33 cellular contexts compared by ENCODE assay signal in genomic region chr9:90540734-90541133, GRCh38.
"Had no signal": no experiment of that assay in that cellular context is flagged by ENCODE, and none has a peak within 500 bp of the region (broad histone marks: within the 10 kb centered on the region; RNA-seq: fewer than 3 reads in every experiment).

No MANE protein-coding gene starts in this region.

- H3K36me3 ChIP-seq: adrenal gland, ascending aorta, brain microvascular endothelial cell, breast epithelium, cardiac muscle cell had no signal

- H3K9me3 ChIP-seq: adrenal gland, ascending aorta, body of pancreas, breast epithelium had no signal

- H3K27ac ChIP-seq: adrenal gland, ascending aorta, body of pancreas, brain microvascular endothelial cell, breast epithelium, cardiac muscle cell had no signal

- H3K4me1 ChIP-seq: ascending aorta, body of pancreas, breast epithelium had no signal

- H3K4me3 ChIP-seq: adrenal gland, ascending aorta, body of pancreas, breast epithelium, cardiac muscle cell had no signal

- FAIRE-seq: astrocyte, bronchial epithelial cell had no signal

- H3K27me3 ChIP-seq: adrenal gland, ascending aorta, body of pancreas, brain microvascular endothelial cell, breast epithelium, cardiac muscle cell had no signal

- DNase-seq: activated effector memory CD4-positive, alpha-beta T cell treated with anti-CD3 and anti-CD28 coated beads, Interleukin-2, amount 50 U/mL, for 16 hours; activated effector memory CD4-positive, alpha-beta T cell treated with Interleukin-2 at 50 U/mL for 16 hours; activated gamma-delta T cell; activated naive CD4-positive, alpha-beta T cell; activated naive CD4-positive, alpha-beta T cell treated with anti-CD3 and anti-CD28 coated beads for 36 hours; activated naive CD4-positive, alpha-beta T cell treated with anti-CD3 and anti-CD28 coated beads, Interleukin-2, amount 10 ng/mL, durations not matched to agents 7 days and 5 days; activated naive CD4-positive, alpha-beta T cell treated with anti-CD3 and anti-CD28 coated beads, Interleukin-2, amount 50 U/mL, for 16 hours; activated naive CD4-positive, alpha-beta T cell treated with Interleukin-2 at 50 U/mL for 16 hours; activated naive CD8-positive, alpha-beta T cell treated with anti-CD3 and anti-CD28 coated beads for 36 hours; activated naive CD8-positive, alpha-beta T cell treated with anti-CD3 and anti-CD28 coated beads, Interleukin-2, amount 10 ng/mL, durations not matched to agents 7 days and 5 days; activated naive CD8-positive, alpha-beta T cell treated with anti-CD3 and anti-CD28 coated beads, Interleukin-2, amount 50 U/mL, for 24 hours; activated T-cell treated with anti-CD3 and anti-CD28 coated beads, Interleukin-2, amount 50 U/mL, for 1 hour; activated T-cell treated with anti-CD3 and anti-CD28 coated beads, Interleukin-2, amount 50 U/mL, for 24 hours; activated T-cell treated with anti-CD3 and anti-CD28 coated beads, Interleukin-2, amount 50 U/mL, for 4 hours; activated T-cell treated with anti-CD3 and anti-CD28 coated beads, Interleukin-2, amount 50 U/mL, for 48 hours; activated T-cell treated with anti-CD3 and anti-CD28 coated beads, Interleukin-2, amount 50 U/mL, for 72 hours; adrenal gland; amniotic stem cell; amygdala; anterior cingulate cortex; aorta; body of pancreas; brain microvascular endothelial cell; caudate nucleus; central memory CD4-positive, alpha-beta T cell; cerebellar nuclear complex had no signal

- ATAC-seq: activated naive CD4-positive, alpha-beta T cell treated with anti-CD3 and anti-CD28 coated beads, Interleukin-2, amount 50 U/mL, for 72 hours; activated naive CD8-positive, alpha-beta T cell treated with anti-CD3 and anti-CD28 coated beads, Interleukin-2, amount 50 U/mL, for 24 hours; activated T-cell treated with anti-CD3 and anti-CD28 coated beads, Interleukin-2, amount 50 U/mL, for 4 hours; activated T-cell treated with anti-CD3 and anti-CD28 coated beads, Interleukin-2, amount 50 U/mL, for 72 hours; activated T-helper 17 cell treated with anti-CD3 and anti-CD28 coated beads, Interleukin-2, amount 50 U/mL, for 72 hours; body of pancreas had no signal
